In the genomic region with DNA sequence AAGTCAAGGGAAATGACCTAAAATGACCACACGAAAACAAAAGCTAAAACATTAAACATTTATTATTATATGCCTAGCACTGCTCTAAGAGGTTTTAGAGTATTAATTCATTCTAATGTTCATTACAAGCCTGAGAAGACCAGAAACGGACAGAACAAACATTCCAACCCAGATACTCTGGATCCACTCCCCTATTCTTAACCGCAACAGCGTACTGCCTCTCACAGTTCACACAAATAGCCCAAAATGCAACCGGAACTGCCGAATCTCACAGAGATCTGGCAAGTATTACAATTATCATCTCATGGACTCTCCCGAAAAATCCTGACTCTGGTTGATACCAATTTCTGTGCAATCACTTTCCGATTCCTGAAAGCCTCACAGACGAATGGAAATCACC, we compare ENCODE assay signal across 1 cellular context.
TF ChIP-seq lines count a peak whose summit lies in the region.

No MANE protein-coding gene starts in this region.

TF ChIP-seq in K562, 482 proteins besides CTCF, POLR2A, EP300 and RAD21:
- TF ChIP-seq ETV1 (tag; conservative IDR thresholded peaks at IDR 0.05; ENCODE audit: low read depth) (0 out of 2 replicates have a peak, but pooled peaks have one; percentile 5), ZNF146 (CRISPR knock-in tag; IDR thresholded peaks at IDR 0.05; ENCODE audit: unreplicated experiment) (no peak), GATA2 (CRISPR knock-in tag; IDR thresholded peaks at IDR 0.05) (no peak)
